ENCODE assay signal across 12 cellular contexts in the genomic region with DNA sequence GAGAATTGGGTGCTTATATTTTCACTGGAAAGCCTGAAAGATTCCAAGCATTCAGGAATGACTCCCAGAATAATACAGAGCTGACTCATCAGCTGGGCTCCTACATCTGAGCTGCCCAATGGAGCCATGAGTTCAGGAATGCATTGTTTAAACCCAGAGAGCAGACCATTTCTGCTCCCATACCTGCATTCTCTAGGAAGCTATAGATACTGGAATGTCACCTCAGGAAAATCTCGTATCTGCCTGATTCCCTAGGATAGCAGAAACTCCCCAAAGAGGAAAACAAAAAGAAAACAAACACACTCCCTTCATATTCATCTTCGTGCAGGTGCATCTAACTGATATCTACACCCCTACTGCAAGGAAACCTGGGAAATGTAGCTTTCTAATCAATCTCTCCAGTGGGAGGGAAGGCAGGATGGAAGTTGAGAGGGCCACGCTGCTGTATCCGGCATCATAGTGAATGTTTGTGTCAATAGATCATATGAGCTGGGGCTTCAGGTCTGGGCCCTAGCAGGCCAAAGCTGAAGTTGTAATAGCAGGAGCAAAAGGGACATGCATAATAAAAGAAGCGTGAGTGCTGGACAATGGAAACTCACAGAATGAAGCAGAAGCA. TPM values are rescaled to one million over a fixed set of nuclear protein-coding genes. Genes with fewer than 3 reads are reported as not detected.
DNase-seq lines count a peak whose midpoint lies in the region; ATAC-seq, FAIRE-seq and TF ChIP-seq lines count a peak whose summit lies in the region.
"Had no signal": no experiment of that assay in that cellular context is flagged by ENCODE, and none has a peak within 500 bp of the region (broad histone marks: within the 10 kb centered on the region; RNA-seq: fewer than 3 reads in every experiment).

No MANE protein-coding gene starts in this region.

- H3K4me1 Mint-ChIP-seq in activated CD4-positive, alpha-beta T cell treated with anti-CD3 and anti-CD28 coated beads for 36 hours, result no peaks in the 10 kb centered on the region
- H3K4me1 Mint-ChIP-seq in effector memory CD8-positive, alpha-beta T cell (ENCODE audit: low read depth in 2 of 2), result no peaks in the 10 kb centered on the region

- no peaks in the 10 kb centered on the region for H3K9me3 ChIP-seq in A549

- H3K4me3 ChIP-seq in A549 (no peak overlapping the region), astrocyte of the spinal cord (ENCODE audit: low read depth, low read length) (no peak overlapping the region)

- H3K27ac Mint-ChIP-seq in activated CD4-positive, alpha-beta T cell treated with anti-CD3 and anti-CD28 coated beads for 36 hours, result no peak overlapping the region
- no peak overlapping the region for H3K27ac Mint-ChIP-seq in effector memory CD8-positive, alpha-beta T cell

- no peaks in the 10 kb centered on the region for H3K9me3 Mint-ChIP-seq in activated CD4-positive, alpha-beta T cell treated with anti-CD3 and anti-CD28 coated beads for 36 hours (ENCODE audit: low read depth)
- no peaks in the 10 kb centered on the region for H3K9me3 Mint-ChIP-seq in effector memory CD8-positive, alpha-beta T cell

- CTCF ChIA-PET in A549 (lab: Yijun Ruan, JAX), result interaction anchor here (0.7 to 6.7 kb wide), 5 partner anchors 11 to 138 kb away, joined by 3 to 128 read pairs (median 3); no protein-coding TSS in a partner anchor
- CTCF ChIA-PET in activated CD4-positive, alpha-beta T cell treated with anti-CD3 and anti-CD28 coated beads for 36 hours (lab: Charles Lee), result interaction anchor here (1.1 to 8.9 kb wide), 5 partner anchors 9 to 137 kb away, joined by 3 to 112 read pairs (median 44); a partner anchor contains a TSS

- TF ChIP-seq CTCF in A549 (IDR thresholded peaks at IDR 0.05), result no peak
- TF ChIP-seq CTCF in astrocyte of the spinal cord (IDR thresholded peaks at IDR 0.05; ENCODE audit: low read depth, low read length), result no peak

- no peak for FAIRE-seq in A549 (lab: Jason Lieb, UNC)
- FAIRE-seq in HTR-8/SVneo (lab: Jason Lieb, UNC), result no peak

- peak overlapping the region; percentile 37; the same call in 2 of the 3 replicates for H3K4me2 ChIP-seq in A549

- no peak overlapping the region for H3K4me3 Mint-ChIP-seq in activated CD4-positive, alpha-beta T cell treated with anti-CD3 and anti-CD28 coated beads for 36 hours
- no peak overlapping the region for H3K4me3 Mint-ChIP-seq in effector memory CD8-positive, alpha-beta T cell

- H3K27ac ChIP-seq in A549, result peak overlapping the region; percentile 21 to 68; a peak in 3 of 6 replicates

- no peaks in the 10 kb centered on the region for H3K36me3 Mint-ChIP-seq in activated CD4-positive, alpha-beta T cell treated with anti-CD3 and anti-CD28 coated beads for 36 hours (ENCODE audit: low read depth)
- H3K36me3 Mint-ChIP-seq in effector memory CD8-positive, alpha-beta T cell (ENCODE audit: insufficient read depth), result no peaks in the 10 kb centered on the region

- TF ChIP-seq RAD21 in A549 (conservative IDR thresholded peaks at IDR 0.05 in 1 of 2, IDR thresholded peaks at IDR 0.05 in 1 of 2), result no peak

- DNase-seq in A549 (ENCODE audit: low read depth in 1 of 2, low spot score in 1 of 2) (peak in 1 of 2 experiments; percentile 23), HTR-8/SVneo (ENCODE audit: insufficient read length, low spot score) (peak; percentile 65), astrocyte of the spinal cord (ENCODE audit: low read depth, low spot score) (peak; percentile 75), iPS-NIHi11 (ENCODE audit: low spot score) (peak; percentile 53), T-helper 9 cell (no peak)
- no peak for DNase-seq in activated CD4-positive, alpha-beta T cell treated with anti-CD3 and anti-CD28 coated beads for 36 hours
- no peak for DNase-seq in effector memory CD8-positive, alpha-beta T cell
- DNase-seq: AML-193; central memory CD4-positive, alpha-beta T cell; MM.1S; T-helper 2 cell had no signal

- ATAC-seq in A549 (peak in 1 of 2 experiments; percentile 67; a peak in 4 of 6 replicates), HG02970 (IDR thresholded peaks at IDR 0.05; ENCODE audit: low FRiP score, unreplicated experiment) (no peak)
- no peak for ATAC-seq in activated CD4-positive, alpha-beta T cell treated with anti-CD3 and anti-CD28 coated beads for 36 hours
- ATAC-seq in effector memory CD8-positive, alpha-beta T cell (replicated peaks), result no peak

- intact Hi-C loops in activated CD4-positive, alpha-beta T cell treated with anti-CD3 and anti-CD28 coated beads for 36 hours (cut with DNase I, micrococcal nuclease), result no loop called here

- POLR2A ChIA-PET in A549 (lab: Yijun Ruan, JAX), result interaction anchor here (0.5 kb wide), 1 partner anchor 63 kb away, joined by 3 read pairs; no protein-coding TSS in a partner anchor
- POLR2A ChIA-PET in activated CD4-positive, alpha-beta T cell treated with anti-CD3 and anti-CD28 coated beads for 36 hours (lab: Charles Lee), result no interaction called here

- no peaks in the 10 kb centered on the region for H3K27me3 Mint-ChIP-seq in activated CD4-positive, alpha-beta T cell treated with anti-CD3 and anti-CD28 coated beads for 36 hours
- H3K27me3 Mint-ChIP-seq in effector memory CD8-positive, alpha-beta T cell, result peaks cover under 1 to 10% of the 10 kb centered on the region in 2 donors

- TF ChIP-seq POLR2A in A549 (IDR thresholded peaks at IDR 0.05; ENCODE audit: low read length), result no peak

- in situ Hi-C loops in astrocyte of the spinal cord (cut with HindIII; ENCODE audit: low sequenced_read_pairs), result no loop called here

- no peak for TF ChIP-seq EP300 in A549 (IDR thresholded peaks at IDR 0.05)

- WGBS in A549 (ENCODE audit: missing lambda C conversion rate), result 78% methylated on average over 5 of the region's 5 CpGs

- peaks cover 23% of the 10 kb centered on the region for H3K4me1 ChIP-seq in A549

TF ChIP-seq in A549, 52 proteins besides CTCF, POLR2A, EP300 and RAD21:
- TF ChIP-seq BHLHE40 (IDR thresholded peaks at IDR 0.05; ENCODE audit: low read depth, low read length) (no peak), NPAS2 (CRISPR knock-in tag; IDR thresholded peaks at IDR 0.05; ENCODE audit: borderline replicate concordance) (no peak), HOXB5 (CRISPR knock-in tag; IDR thresholded peaks at IDR 0.05) (no peak), CBX2 (IDR thresholded peaks at IDR 0.05; ENCODE audit: borderline replicate concordance, low read depth) (no peak), FOSL2 (IDR thresholded peaks at IDR 0.05) (peak; percentile 15; the same call in 1 of the 2 replicates), FOSL2 (CRISPR knock-in tag; IDR thresholded peaks at IDR 0.05) (peak; percentile 37; the same call in 1 of the 2 replicates)

RNA-seq across cellular contexts. Expression of a gene that starts 8.2 kb away (rescaled TPM):
- polyA plus RNA-seq in A549 (2011; rRNA removed), result 2.8 and 3.0 TPM in 2 replicates
- 0.17 and 0.31 TPM in 2 replicates for polyA plus RNA-seq in A549 (2012; cell fraction: cytosol; rRNA removed)
- 0.14 and 0.27 TPM in 2 replicates for polyA plus RNA-seq in A549 (2012; cell fraction: nucleus; rRNA removed)
- polyA plus RNA-seq in A549 (2017; fragmentation: RNase III; extraction: RNeasy Plus Mini Kit Qiagen cat#74134 plus additional on column Dnase treatment), result 0.45 to 0.87 TPM (median 0.65 TPM) in 3 replicates
- 3.2 and 4.0 TPM in 2 replicates for polyA minus RNA-seq in A549 (2011; rRNA and poly(A)+ RNA removed)
- total RNA-seq in activated CD4-positive, alpha-beta T cell treated with anti-CD3 and anti-CD28 coated beads for 36 hours, result under 1 TPM; 0.33 to 0.41 TPM

Comparison
In these comparisons a context has a peak if more than half of its experiments do, and no peak if none do; other contexts are left out.
1. DNase-seq: peak in HTR-8/SVneo (single experiment), astrocyte of the spinal cord (single experiment) and iPS-NIHi11 (single experiment); none in activated CD4-positive, alpha-beta T cell treated with anti-CD3 and anti-CD28 coated beads for 36 hours (single experiment), T-helper 9 cell (single experiment) and effector memory CD8-positive, alpha-beta T cell (0 of 3).